8 cellular contexts compared by ENCODE assay signal in the genomic region with DNA sequence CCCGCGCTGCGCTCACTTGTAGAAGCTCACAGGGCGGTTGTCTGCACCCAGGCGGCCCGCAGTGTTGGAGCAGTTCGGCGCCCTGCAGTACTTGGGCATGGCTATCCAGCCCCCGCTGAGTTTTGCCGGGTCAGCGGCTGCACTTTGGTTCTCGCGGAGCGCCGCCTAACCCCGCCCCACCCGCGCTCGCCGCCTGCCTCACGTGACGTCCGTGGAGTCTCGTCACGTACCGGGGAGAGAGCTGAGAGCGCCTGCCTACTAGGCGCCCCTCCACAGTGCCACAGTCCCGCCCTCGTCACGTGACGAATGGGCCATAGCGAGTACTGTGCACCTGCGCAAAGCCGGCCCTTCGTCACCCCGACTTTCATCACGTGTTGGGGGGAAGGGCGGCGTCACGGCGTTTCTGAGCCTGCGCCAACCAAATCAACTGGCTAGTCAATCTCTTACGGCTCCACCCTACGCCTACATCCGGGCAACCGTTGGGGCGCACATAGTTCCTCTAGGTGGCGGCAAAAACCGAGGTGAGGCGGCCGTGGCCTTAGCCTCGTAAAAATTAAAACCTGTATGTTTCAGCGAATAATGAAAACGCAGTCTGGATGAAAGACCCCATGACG. TPM values are rescaled to one million over a fixed set of nuclear protein-coding genes. Genes with fewer than 3 reads are reported as not detected.
A peak's percentile ranks its signal among the peaks of the same experiment; 100 is the strongest.
DNase-seq lines count a peak whose midpoint lies in the region; ATAC-seq, FAIRE-seq and TF ChIP-seq lines count a peak whose summit lies in the region.

A gene with protein sequence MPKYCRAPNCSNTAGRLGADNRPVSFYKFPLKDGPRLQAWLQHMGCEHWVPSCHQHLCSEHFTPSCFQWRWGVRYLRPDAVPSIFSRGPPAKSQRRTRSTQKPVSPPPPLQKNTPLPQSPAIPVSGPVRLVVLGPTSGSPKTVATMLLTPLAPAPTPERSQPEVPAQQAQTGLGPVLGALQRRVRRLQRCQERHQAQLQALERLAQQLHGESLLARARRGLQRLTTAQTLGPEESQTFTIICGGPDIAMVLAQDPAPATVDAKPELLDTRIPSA (minus strand): TSS at position 167 of the 614 bp plus-strand sequence. CDS start 68 bp downstream, at position 99.

- FAIRE-seq in RCC 7860 (lab: Jason Lieb, UNC): peak; percentile 50

- H3K79me2 ChIP-seq in Karpas-422 (ENCODE audit: low read length) (peaks cover 49% of the 10 kb centered on the region), fibroblast of lung (ENCODE audit: control insufficient read depth, insufficient read depth, low read length) (peaks cover 28% of the 10 kb centered on the region)

- DNase-seq in Daoy (ENCODE audit: low read depth): peak; percentile 100
- peak; percentile 100 for DNase-seq in Karpas-422
- peak; percentile 93 for DNase-seq in RCC 7860 (ENCODE audit: low spot score)
- DNase-seq in activated T-helper 1 cell treated with anti-CD3 and anti-CD28 coated beads, Interleukin-2, amount 50 U/mL, for 16 hours (ENCODE audit: low read depth in 1 of 2, low spot score in 1 of 2): peak; percentile 99
- DNase-seq in fibroblast of lung (ENCODE audit: low read depth in 2 of 2): peak; percentile 98 to 99
- peak; percentile 96 to 100 (median 100) for DNase-seq in naive thymus-derived CD4-positive, alpha-beta T cell
- peak; percentile 99 for DNase-seq in stimulated activated naive B cell treated with anti-CD40 and anti-IgM and Interleukin-4, amounts not matched to agents 10 μg/mL and 1 μg/mL and 100 μg/mL, for 72 hours

- H3K9me3 Mint-ChIP-seq in naive thymus-derived CD4-positive, alpha-beta T cell: peaks cover 0 to 2% (median 0%) of the 10 kb centered on the region in 11 donors
- H3K9me3 Mint-ChIP-seq in stimulated activated naive B cell treated with anti-CD40 and anti-IgM and Interleukin-4, amounts not matched to agents 10 μg/mL and 1 μg/mL and 100 μg/mL, for 72 hours: no peaks in the 10 kb centered on the region

- peak; percentile 78 for ATAC-seq in GM21825 (IDR thresholded peaks at IDR 0.05; ENCODE audit: unreplicated experiment)
- ATAC-seq in naive thymus-derived CD4-positive, alpha-beta T cell: peak; percentile 91
- peak; percentile 90 to 91 for ATAC-seq in stimulated activated naive B cell treated with anti-CD40 and anti-IgM and Interleukin-4, amounts not matched to agents 10 μg/mL and 1 μg/mL and 100 μg/mL, for 72 hours (replicated peaks)

- H3K36me3 Mint-ChIP-seq in naive thymus-derived CD4-positive, alpha-beta T cell: peaks cover 0 to 7% (median 5%) of the 10 kb centered on the region in 5 donors
- peaks cover 0 to 9% of the 10 kb centered on the region in 2 donors for H3K36me3 Mint-ChIP-seq in stimulated activated naive B cell treated with anti-CD40 and anti-IgM and Interleukin-4, amounts not matched to agents 10 μg/mL and 1 μg/mL and 100 μg/mL, for 72 hours

- peak within 1 kb of the TSS; percentile 91 to 100 (median 99) for H3K4me3 Mint-ChIP-seq in naive thymus-derived CD4-positive, alpha-beta T cell
- H3K4me3 Mint-ChIP-seq in stimulated activated naive B cell treated with anti-CD40 and anti-IgM and Interleukin-4, amounts not matched to agents 10 μg/mL and 1 μg/mL and 100 μg/mL, for 72 hours: peak within 1 kb of the TSS; percentile 98 to 99

- intact Hi-C loops in naive thymus-derived CD4-positive, alpha-beta T cell (cut with micrococcal nuclease): loop anchor here (1.0 to 10.0 kb wide), 24 partner anchors 40 to 1725 kb away; a partner anchor contains a TSS

- CTCF ChIA-PET in naive thymus-derived CD4-positive, alpha-beta T cell (lab: Charles Lee): interaction anchor here (0.9 to 1.3 kb wide), 4 partner anchors 57 to 115 kb away, joined by 3 to 4 read pairs (median 4); no protein-coding TSS in a partner anchor

- H3K9me2 ChIP-seq in Karpas-422 (replicated peaks; ENCODE audit: insufficient read depth, low read length): no peaks in the 10 kb centered on the region

- H3K9me3 ChIP-seq in Karpas-422 (ENCODE audit: low read length) (no peaks in the 10 kb centered on the region), fibroblast of lung (ENCODE audit: control insufficient read depth, insufficient read depth, low read depth, low read length) (no peaks in the 10 kb centered on the region)
- H3K9me3 ChIP-seq in naive thymus-derived CD4-positive, alpha-beta T cell (ENCODE audit: control insufficient read depth in 2 of 3, low read length in 3 of 3): no peaks in the 10 kb centered on the region

- no peaks in the 10 kb centered on the region for H3K27me3 ChIP-seq in Karpas-422 (ENCODE audit: low read length)
- no peaks in the 10 kb centered on the region for H3K27me3 ChIP-seq in fibroblast of lung (ENCODE audit: control insufficient read depth, insufficient read depth, low read length)
- no peaks in the 10 kb centered on the region for H3K27me3 ChIP-seq in naive thymus-derived CD4-positive, alpha-beta T cell (ENCODE audit: control insufficient read depth in 2 of 2, insufficient read depth in 2 of 2, low read length in 2 of 2)

- H3K27ac Mint-ChIP-seq in naive thymus-derived CD4-positive, alpha-beta T cell: peak within 1 kb of the TSS; percentile 94 to 100 (median 98)
- peak within 1 kb of the TSS; percentile 99 for H3K27ac Mint-ChIP-seq in stimulated activated naive B cell treated with anti-CD40 and anti-IgM and Interleukin-4, amounts not matched to agents 10 μg/mL and 1 μg/mL and 100 μg/mL, for 72 hours

- H3K36me3 ChIP-seq in Karpas-422 (ENCODE audit: insufficient read depth, low read length): peaks cover 4% of the 10 kb centered on the region; the same call in 1 of the 2 replicates
- no peaks in the 10 kb centered on the region for H3K36me3 ChIP-seq in fibroblast of lung (ENCODE audit: control insufficient read depth, insufficient read depth, low read length)
- no peaks in the 10 kb centered on the region for H3K36me3 ChIP-seq in naive thymus-derived CD4-positive, alpha-beta T cell (ENCODE audit: control insufficient read depth in 2 of 3, insufficient read depth in 3 of 3, low read length in 3 of 3)

- H3K27ac ChIP-seq in Karpas-422 (ENCODE audit: low read length) (peak within 1 kb of the TSS; percentile 90), fibroblast of lung (ENCODE audit: insufficient read depth, low read length) (peak within 1 kb of the TSS; percentile 92)
- H3K27ac ChIP-seq in naive thymus-derived CD4-positive, alpha-beta T cell (ENCODE audit: low read depth, low read length): peak within 1 kb of the TSS; percentile 83

- POLR2A ChIA-PET in naive thymus-derived CD4-positive, alpha-beta T cell (lab: Charles Lee): interaction anchor here (0.5 to 2.7 kb wide), 16 partner anchors 17 to 352 kb away, joined by 3 to 12 read pairs (median 4); a partner anchor contains a TSS

- peak within 1 kb of the TSS; percentile 90 for H3K9ac ChIP-seq in Karpas-422 (ENCODE audit: low read length)
- H3K9ac ChIP-seq in fibroblast of lung (ENCODE audit: insufficient read depth, low read length): peak within 1 kb of the TSS; percentile 71

- H3K4me1 Mint-ChIP-seq in naive thymus-derived CD4-positive, alpha-beta T cell: peaks cover 6 to 43% (median 34%) of the 10 kb centered on the region in 7 donors
- peaks cover 14% of the 10 kb centered on the region in 2 donors for H3K4me1 Mint-ChIP-seq in stimulated activated naive B cell treated with anti-CD40 and anti-IgM and Interleukin-4, amounts not matched to agents 10 μg/mL and 1 μg/mL and 100 μg/mL, for 72 hours

- peak; percentile 35 to 53 for TF ChIP-seq CTCF in fibroblast of lung (conservative IDR thresholded peaks at IDR 0.05 in 1 of 2, IDR thresholded peaks at IDR 0.05 in 1 of 2; ENCODE audit: low read depth in 1 of 2, low read length in 2 of 2)

- no peaks in the 10 kb centered on the region for H3K27me3 Mint-ChIP-seq in naive thymus-derived CD4-positive, alpha-beta T cell
- no peaks in the 10 kb centered on the region for H3K27me3 Mint-ChIP-seq in stimulated activated naive B cell treated with anti-CD40 and anti-IgM and Interleukin-4, amounts not matched to agents 10 μg/mL and 1 μg/mL and 100 μg/mL, for 72 hours

- H4K20me1 ChIP-seq in Karpas-422 (ENCODE audit: insufficient read depth, low read depth, low read length): 0 out of 2 replicates have a peak, but pooled peaks cover 3% of the 10 kb centered on the region
- H4K20me1 ChIP-seq in fibroblast of lung (ENCODE audit: control insufficient read depth, extremely low read depth, insufficient read depth, low read length): no peaks in the 10 kb centered on the region

- H3K4me2 ChIP-seq in Karpas-422 (ENCODE audit: low read depth, low read length, poor library complexity, severe bottlenecking) (peak within 1 kb of the TSS; percentile 91), fibroblast of lung (ENCODE audit: extremely low read depth, insufficient read depth, low read length) (peak within 1 kb of the TSS; percentile 98)

- H2AFZ ChIP-seq in Karpas-422 (ENCODE audit: low read length) (peak within 1 kb of the TSS; percentile 87; the same call in 1 of the 2 replicates), fibroblast of lung (ENCODE audit: low read length) (peak within 1 kb of the TSS; percentile 84)

- peak within 1 kb of the TSS; percentile 94 for H3K4me3 ChIP-seq in Karpas-422 (ENCODE audit: low read length)
- H3K4me3 ChIP-seq in fibroblast of lung (replicated peaks in 1 of 4; ENCODE audit: control extremely low read depth in 1 of 4, insufficient read depth in 1 of 4, low read depth in 3 of 4, low read length in 4 of 4): peak within 1 kb of the TSS; percentile 67 to 81 (median 78)
- H3K4me3 ChIP-seq in naive thymus-derived CD4-positive, alpha-beta T cell (ENCODE audit: low read length): peak within 1 kb of the TSS; percentile 84

- H3K4me1 ChIP-seq in Karpas-422 (ENCODE audit: low read length) (peaks cover 58% of the 10 kb centered on the region), fibroblast of lung (ENCODE audit: control insufficient read depth, extremely low read depth, insufficient read depth, low read length) (peaks cover 3% of the 10 kb centered on the region)
- peaks cover 8 to 10% of the 10 kb centered on the region in 2 donors for H3K4me1 ChIP-seq in naive thymus-derived CD4-positive, alpha-beta T cell (ENCODE audit: control insufficient read depth in 2 of 2, insufficient read depth in 2 of 2, low read length in 2 of 2)

RNA-seq across cellular contexts. Expression of the gene that starts here (rescaled TPM):
- total RNA-seq in Daoy (2014; rRNA removed; shearing (Covaris generic)): 0.54 and 0.86 TPM in 2 replicates
- total RNA-seq in Karpas-422 (2014; rRNA removed; shearing (Covaris generic); ENCODE audit: low replicate concordance): 3.6 and 8.9 TPM in 2 replicates
- total RNA-seq in fibroblast of lung: 3.6 and 5.1 TPM in 2 replicates
- 3.8 and 4.6 TPM in 2 replicates for polyA plus RNA-seq in fibroblast of lung
- 7.4 and 7.9 TPM in 2 replicates for polyA plus RNA-seq in fibroblast of lung (2012)
- polyA minus RNA-seq in fibroblast of lung (ENCODE audit: low replicate concordance): 1.4 and 3.6 TPM in 2 replicates
- total RNA-seq in naive thymus-derived CD4-positive, alpha-beta T cell: 1 to 10 TPM; 2.2 to 6.6 (median 6.1) TPM
- polyA plus RNA-seq in naive thymus-derived CD4-positive, alpha-beta T cell: 1 to 10 TPM; 4.5 to 5.4 TPM

Comparison
In these comparisons a context has a peak if more than half of its experiments do, and no peak if none do; other contexts are left out.
1. Peak in every context shown above with its lines: DNase-seq, ATAC-seq, H3K4me3 ChIP-seq and H3K27ac ChIP-seq.
2. Peak in DNase-seq in Daoy; RNA of the gene not detected or under 1 TPM.